ENCODE assay signal across 14 cellular contexts in the genomic region with DNA sequence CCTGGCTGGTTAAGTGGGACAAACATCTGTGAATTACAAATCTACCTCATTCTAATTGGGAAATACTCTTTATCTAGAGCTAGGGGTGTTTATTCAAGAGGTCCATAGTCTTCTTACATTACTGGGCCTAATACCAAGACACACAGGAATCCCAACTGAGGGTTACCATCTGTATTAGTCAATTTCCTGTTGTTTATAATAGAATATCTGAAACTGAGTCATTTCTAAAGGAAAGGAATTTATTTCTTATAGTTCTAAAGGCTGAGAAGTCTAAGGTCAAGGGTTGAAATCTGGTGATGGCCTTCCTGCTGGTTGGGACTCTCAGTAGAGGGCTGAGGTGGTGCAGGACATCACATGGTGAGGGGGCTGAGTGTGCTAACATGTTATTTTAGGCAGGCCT. TPM values are rescaled to one million over a fixed set of nuclear protein-coding genes. Genes with fewer than 3 reads are reported as not detected.
DNase-seq lines count a peak whose midpoint lies in the region; ATAC-seq and TF ChIP-seq lines count a peak whose summit lies in the region.
"Had no signal": no experiment of that assay in that cellular context is flagged by ENCODE, and none has a peak within 500 bp of the region (broad histone marks: within the 10 kb centered on the region; RNA-seq: fewer than 3 reads in every experiment).

No MANE protein-coding gene starts in this region.

- H3K4me3 ChIP-seq in adipocyte (ENCODE audit: low read length) (no peak overlapping the region), fibroblast of villous mesenchyme (ENCODE audit: low read depth, low read length) (no peak overlapping the region), skeletal muscle cell (ENCODE audit: low read depth, low read length) (no peak overlapping the region), lower lobe of right lung (no peak overlapping the region)
- H3K4me3 ChIP-seq: GM12878, testis had no signal

- H3K9ac ChIP-seq in adipocyte (ENCODE audit: low read length): peak overlapping the region; percentile 20
- H3K9ac ChIP-seq: parathyroid adenoma had no signal

- H3K4me1 ChIP-seq in adipocyte (ENCODE audit: control insufficient read depth, insufficient read depth, low read length) (peaks cover 49% of the 10 kb centered on the region), lower lobe of right lung (peaks cover 19% of the 10 kb centered on the region)
- H3K4me1 ChIP-seq: parathyroid adenoma, testis had no signal

- H3K9me3 ChIP-seq in adipocyte (ENCODE audit: control insufficient read depth, low read length): no peaks in the 10 kb centered on the region
- no peaks in the 10 kb centered on the region for H3K9me3 ChIP-seq in lower lobe of right lung
- H3K9me3 ChIP-seq: testis had no signal

- TF ChIP-seq CTCF in fibroblast of villous mesenchyme (IDR thresholded peaks at IDR 0.05; ENCODE audit: insufficient read depth, low read depth, low read length) (no peak), lower lobe of right lung (IDR thresholded peaks at IDR 0.05) (no peak)

- no peaks in the 10 kb centered on the region for H3K27me3 ChIP-seq in adipocyte (replicated peaks; ENCODE audit: control insufficient read depth, insufficient read depth, low read length)
- no peaks in the 10 kb centered on the region for H3K27me3 ChIP-seq in lower lobe of right lung (ENCODE audit: low read depth)
- H3K27me3 ChIP-seq: testis had no signal

- H3K36me3 ChIP-seq in adipocyte (ENCODE audit: control insufficient read depth, insufficient read depth, low read length, severe bottlenecking) (peaks cover 43% of the 10 kb centered on the region), lower lobe of right lung (no peaks in the 10 kb centered on the region)

- no peak for ATAC-seq in lower lobe of right lung
- ATAC-seq in GM21515 (IDR thresholded peaks at IDR 0.05; ENCODE audit: unreplicated experiment): no peak
- ATAC-seq: GM12878 had no signal

- H3K27ac ChIP-seq in lower lobe of right lung: no peak overlapping the region
- H3K27ac ChIP-seq: parathyroid adenoma had no signal

- DNase-seq in EL (peak; percentile 92), adipocyte (ENCODE audit: low read depth) (peak; percentile 64), fibroblast of villous mesenchyme (ENCODE audit: low read depth) (peak; percentile 97), skeletal muscle cell (ENCODE audit: low read depth) (peak; percentile 89), lower lobe of right lung (no peak), posterior vena cava (ENCODE audit: low spot score) (no peak)
- no peak for DNase-seq in activated naive CD4-positive, alpha-beta T cell (lab: John Stamatoyannopoulos, UW)
- DNase-seq: activated CD4-positive, alpha-beta T cell treated with anti-CD3 and anti-CD28 coated beads, Interleukin-2, amount 50 U/mL, for 4 hours; activated naive CD8-positive, alpha-beta T cell treated with anti-CD3 and anti-CD28 coated beads for 36 hours; NCI-H526; testis had no signal

- intact Hi-C loops in lower lobe of right lung (cut with DNase I) (no loop called here), posterior vena cava (cut with DNase I) (no loop called here)

RNA-seq across cellular contexts. Expression of a gene that starts 36.0 kb away (rescaled TPM):
- total RNA-seq in fibroblast of villous mesenchyme (49.3 and 64.3 TPM in 2 replicates), lower lobe of right lung (124 TPM), posterior vena cava (100 to 1,000 TPM; 128 to 131 TPM)

RNA-seq across cellular contexts. Expression of a gene that starts 43.5 kb away (rescaled TPM):
- total RNA-seq in fibroblast of villous mesenchyme (146 and 259 TPM in 2 replicates), lower lobe of right lung (14.6 TPM), posterior vena cava (10 to 100 TPM; 49.8 to 56.9 TPM)
- total RNA-seq: activated naive CD8-positive, alpha-beta T cell treated with anti-CD3 and anti-CD28 coated beads for 36 hours had no signal

Comparison
In these comparisons a context has a peak if more than half of its experiments do, and no peak if none do; other contexts are left out.
1. DNase-seq: peak in EL (single experiment), adipocyte (single experiment), fibroblast of villous mesenchyme (single experiment) and skeletal muscle cell (single experiment); none in lower lobe of right lung (single experiment), posterior vena cava (single experiment) and activated naive CD4-positive, alpha-beta T cell (0 of 4).